Comparison of ENCODE assay signal across 1 cellular context in the genomic region with DNA sequence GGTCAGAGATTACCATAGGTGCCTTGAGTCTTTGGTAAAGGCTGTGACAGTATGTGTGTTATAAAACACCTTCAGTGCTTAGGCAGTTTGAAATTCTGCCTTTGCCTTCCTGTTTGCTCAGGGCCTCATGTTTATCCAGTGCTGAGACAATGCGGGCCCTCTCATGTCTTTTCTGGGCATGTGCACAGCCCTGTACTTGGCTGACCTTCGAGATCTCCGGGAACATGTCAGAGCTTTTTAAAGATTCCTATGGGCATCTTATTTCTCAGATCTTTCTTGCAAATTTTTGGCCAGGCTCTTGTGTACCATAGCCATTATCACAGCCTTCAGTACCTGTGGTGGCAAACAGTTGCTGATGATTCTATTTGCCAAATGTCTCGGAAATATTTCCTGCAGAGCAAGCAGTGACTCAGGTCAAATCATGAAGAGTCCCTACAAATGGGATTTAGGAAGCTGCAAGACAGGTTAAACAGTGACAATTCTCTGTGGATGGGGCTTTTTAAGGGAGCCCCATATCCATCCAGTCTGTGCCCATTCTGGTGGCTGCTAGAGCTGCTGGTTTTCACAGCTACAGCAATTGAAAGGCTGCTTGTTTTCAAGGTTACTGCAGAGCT.
TF ChIP-seq lines count a peak whose summit lies in the region.

No MANE protein-coding gene starts in this region.

TF ChIP-seq in HepG2, 621 proteins besides CTCF, POLR2A, EP300 and RAD21 (continued from another document and continues in another):
- TF ChIP-seq, protein P1, sequence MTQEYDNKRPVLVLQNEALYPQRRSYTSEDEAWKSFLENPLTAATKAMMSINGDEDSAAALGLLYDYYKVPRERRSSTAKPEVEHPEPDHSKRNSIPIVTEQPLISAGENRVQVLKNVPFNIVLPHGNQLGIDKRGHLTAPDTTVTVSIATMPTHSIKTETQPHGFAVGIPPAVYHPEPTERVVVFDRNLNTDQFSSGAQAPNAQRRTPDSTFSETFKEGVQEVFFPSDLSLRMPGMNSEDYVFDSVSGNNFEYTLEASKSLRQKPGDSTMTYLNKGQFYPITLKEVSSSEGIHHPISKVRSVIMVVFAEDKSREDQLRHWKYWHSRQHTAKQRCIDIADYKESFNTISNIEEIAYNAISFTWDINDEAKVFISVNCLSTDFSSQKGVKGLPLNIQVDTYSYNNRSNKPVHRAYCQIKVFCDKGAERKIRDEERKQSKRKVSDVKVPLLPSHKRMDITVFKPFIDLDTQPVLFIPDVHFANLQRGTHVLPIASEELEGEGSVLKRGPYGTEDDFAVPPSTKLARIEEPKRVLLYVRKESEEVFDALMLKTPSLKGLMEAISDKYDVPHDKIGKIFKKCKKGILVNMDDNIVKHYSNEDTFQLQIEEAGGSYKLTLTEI (CRISPR knock-in tag; conservative IDR thresholded peaks at IDR 0.05): no peak
- TF ChIP-seq ZNF337 (CRISPR knock-in tag; IDR thresholded peaks at IDR 0.05; ENCODE audit: borderline replicate concordance, low read depth) (no peak), TOPORS (CRISPR knock-in tag; IDR thresholded peaks at IDR 0.05) (no peak), ZNF326 (CRISPR knock-in tag; IDR thresholded peaks at IDR 0.05; ENCODE audit: borderline replicate concordance) (no peak), DMAP1 (CRISPR knock-in tag; IDR thresholded peaks at IDR 0.05) (peak; percentile 83), ZNF230 (CRISPR knock-in tag; IDR thresholded peaks at IDR 0.05) (no peak), TERF1 (CRISPR knock-in tag; IDR thresholded peaks at IDR 0.05) (no peak), BCL6 (CRISPR knock-in tag; IDR thresholded peaks at IDR 0.05) (peak; percentile 58; the same call in 1 of the 2 replicates), ZNF609 (CRISPR knock-in tag; IDR thresholded peaks at IDR 0.05; ENCODE audit: borderline replicate concordance) (no peak), ZNF674 (CRISPR knock-in tag; IDR thresholded peaks at IDR 0.05; ENCODE audit: low read depth) (no peak), ZNF205 (CRISPR knock-in tag; IDR thresholded peaks at IDR 0.05) (peak; percentile 67; the same call in 1 of the 2 replicates), TMF1 (CRISPR knock-in tag; IDR thresholded peaks at IDR 0.05; ENCODE audit: low read depth) (no peak), RXRA (CRISPR knock-in tag; IDR thresholded peaks at IDR 0.05) (no peak; the same call in 1 of the 2 replicates), CCAR2 (optimal IDR thresholded peaks at IDR 0.05; ENCODE audit: low read depth, low read length) (no peak), ZNF296 (CRISPR knock-in tag; conservative IDR thresholded peaks at IDR 0.05) (no peak), TAF1 (CRISPR knock-in tag; IDR thresholded peaks at IDR 0.05) (no peak), SMARCC2 (IDR thresholded peaks at IDR 0.05) (no peak), HDAC1 (CRISPR knock-in tag; IDR thresholded peaks at IDR 0.05) (peak; percentile 49; the same call in 1 of the 2 replicates), RBFOX2 (IDR thresholded peaks at IDR 0.05; ENCODE audit: low read depth, low read length) (no peak), ZNF761 (CRISPR knock-in tag; conservative IDR thresholded peaks at IDR 0.05) (no peak), ZNF234 (CRISPR knock-in tag; conservative IDR thresholded peaks at IDR 0.05) (no peak), ZEB1 (IDR thresholded peaks at IDR 0.05; ENCODE audit: insufficient replicate concordance, low read depth) (no peak), MED13 (CRISPR knock-in tag; IDR thresholded peaks at IDR 0.05) (no peak), ZNF75D (CRISPR knock-in tag; IDR thresholded peaks at IDR 0.05; ENCODE audit: borderline replicate concordance) (no peak), CREB1 (IDR thresholded peaks at IDR 0.05) (no peak), CREB1 (CRISPR knock-in tag; IDR thresholded peaks at IDR 0.05) (peak; percentile 61; the same call in 1 of the 2 replicates), MLLT10 (CRISPR knock-in tag; IDR thresholded peaks at IDR 0.05) (no peak), MAFK (conservative IDR thresholded peaks at IDR 0.05 in 1 of 2, IDR thresholded peaks at IDR 0.05 in 1 of 2; ENCODE audit: low read length in 2 of 2) (no peak), ZNF549 (CRISPR knock-in tag; IDR thresholded peaks at IDR 0.05) (no peak), ARNTL (CRISPR knock-in tag; IDR thresholded peaks at IDR 0.05) (no peak), ZNF124 (CRISPR knock-in tag; IDR thresholded peaks at IDR 0.05) (peak; percentile 83), PRMT3 (CRISPR knock-in tag; IDR thresholded peaks at IDR 0.05; ENCODE audit: borderline replicate concordance, low read depth) (no peak), ZNF883 (CRISPR knock-in tag; IDR thresholded peaks at IDR 0.05; ENCODE audit: not compliant biosample characterization) (no peak), KDM2A (CRISPR knock-in tag; IDR thresholded peaks at IDR 0.05; ENCODE audit: borderline replicate concordance, low read depth) (peak; percentile 42; the same call in 1 of the 2 replicates), MTA3 (CRISPR knock-in tag; IDR thresholded peaks at IDR 0.05) (no peak), KLF9 (CRISPR knock-in tag; IDR thresholded peaks at IDR 0.05; ENCODE audit: low read depth) (no peak; the same call in 1 of the 2 replicates), ZNF557 (CRISPR knock-in tag; IDR thresholded peaks at IDR 0.05) (no peak), ZNF777 (CRISPR knock-in tag; IDR thresholded peaks at IDR 0.05) (no peak), FOXA3 (CRISPR knock-in tag; IDR thresholded peaks at IDR 0.05) (peak; percentile 91), SMAD9 (CRISPR knock-in tag; IDR thresholded peaks at IDR 0.05) (no peak)
- TF ChIP-seq, protein P2, sequence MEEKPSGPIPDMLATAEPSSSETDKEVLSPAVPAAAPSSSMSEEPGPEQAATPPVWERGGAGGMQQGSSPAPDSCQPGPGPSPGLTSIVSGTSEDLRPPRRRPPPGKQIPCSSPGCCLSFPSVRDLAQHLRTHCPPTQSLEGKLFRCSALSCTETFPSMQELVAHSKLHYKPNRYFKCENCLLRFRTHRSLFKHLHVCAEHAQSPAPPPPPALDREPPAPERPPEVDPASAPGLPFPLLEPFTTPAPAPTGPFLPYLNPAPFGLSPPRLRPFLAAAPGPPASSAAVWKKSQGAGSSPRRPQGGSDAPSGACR (CRISPR knock-in tag; IDR thresholded peaks at IDR 0.05): 0 out of 2 replicates have a peak, but pooled peaks have one; percentile 49
- TF ChIP-seq, protein P3, sequence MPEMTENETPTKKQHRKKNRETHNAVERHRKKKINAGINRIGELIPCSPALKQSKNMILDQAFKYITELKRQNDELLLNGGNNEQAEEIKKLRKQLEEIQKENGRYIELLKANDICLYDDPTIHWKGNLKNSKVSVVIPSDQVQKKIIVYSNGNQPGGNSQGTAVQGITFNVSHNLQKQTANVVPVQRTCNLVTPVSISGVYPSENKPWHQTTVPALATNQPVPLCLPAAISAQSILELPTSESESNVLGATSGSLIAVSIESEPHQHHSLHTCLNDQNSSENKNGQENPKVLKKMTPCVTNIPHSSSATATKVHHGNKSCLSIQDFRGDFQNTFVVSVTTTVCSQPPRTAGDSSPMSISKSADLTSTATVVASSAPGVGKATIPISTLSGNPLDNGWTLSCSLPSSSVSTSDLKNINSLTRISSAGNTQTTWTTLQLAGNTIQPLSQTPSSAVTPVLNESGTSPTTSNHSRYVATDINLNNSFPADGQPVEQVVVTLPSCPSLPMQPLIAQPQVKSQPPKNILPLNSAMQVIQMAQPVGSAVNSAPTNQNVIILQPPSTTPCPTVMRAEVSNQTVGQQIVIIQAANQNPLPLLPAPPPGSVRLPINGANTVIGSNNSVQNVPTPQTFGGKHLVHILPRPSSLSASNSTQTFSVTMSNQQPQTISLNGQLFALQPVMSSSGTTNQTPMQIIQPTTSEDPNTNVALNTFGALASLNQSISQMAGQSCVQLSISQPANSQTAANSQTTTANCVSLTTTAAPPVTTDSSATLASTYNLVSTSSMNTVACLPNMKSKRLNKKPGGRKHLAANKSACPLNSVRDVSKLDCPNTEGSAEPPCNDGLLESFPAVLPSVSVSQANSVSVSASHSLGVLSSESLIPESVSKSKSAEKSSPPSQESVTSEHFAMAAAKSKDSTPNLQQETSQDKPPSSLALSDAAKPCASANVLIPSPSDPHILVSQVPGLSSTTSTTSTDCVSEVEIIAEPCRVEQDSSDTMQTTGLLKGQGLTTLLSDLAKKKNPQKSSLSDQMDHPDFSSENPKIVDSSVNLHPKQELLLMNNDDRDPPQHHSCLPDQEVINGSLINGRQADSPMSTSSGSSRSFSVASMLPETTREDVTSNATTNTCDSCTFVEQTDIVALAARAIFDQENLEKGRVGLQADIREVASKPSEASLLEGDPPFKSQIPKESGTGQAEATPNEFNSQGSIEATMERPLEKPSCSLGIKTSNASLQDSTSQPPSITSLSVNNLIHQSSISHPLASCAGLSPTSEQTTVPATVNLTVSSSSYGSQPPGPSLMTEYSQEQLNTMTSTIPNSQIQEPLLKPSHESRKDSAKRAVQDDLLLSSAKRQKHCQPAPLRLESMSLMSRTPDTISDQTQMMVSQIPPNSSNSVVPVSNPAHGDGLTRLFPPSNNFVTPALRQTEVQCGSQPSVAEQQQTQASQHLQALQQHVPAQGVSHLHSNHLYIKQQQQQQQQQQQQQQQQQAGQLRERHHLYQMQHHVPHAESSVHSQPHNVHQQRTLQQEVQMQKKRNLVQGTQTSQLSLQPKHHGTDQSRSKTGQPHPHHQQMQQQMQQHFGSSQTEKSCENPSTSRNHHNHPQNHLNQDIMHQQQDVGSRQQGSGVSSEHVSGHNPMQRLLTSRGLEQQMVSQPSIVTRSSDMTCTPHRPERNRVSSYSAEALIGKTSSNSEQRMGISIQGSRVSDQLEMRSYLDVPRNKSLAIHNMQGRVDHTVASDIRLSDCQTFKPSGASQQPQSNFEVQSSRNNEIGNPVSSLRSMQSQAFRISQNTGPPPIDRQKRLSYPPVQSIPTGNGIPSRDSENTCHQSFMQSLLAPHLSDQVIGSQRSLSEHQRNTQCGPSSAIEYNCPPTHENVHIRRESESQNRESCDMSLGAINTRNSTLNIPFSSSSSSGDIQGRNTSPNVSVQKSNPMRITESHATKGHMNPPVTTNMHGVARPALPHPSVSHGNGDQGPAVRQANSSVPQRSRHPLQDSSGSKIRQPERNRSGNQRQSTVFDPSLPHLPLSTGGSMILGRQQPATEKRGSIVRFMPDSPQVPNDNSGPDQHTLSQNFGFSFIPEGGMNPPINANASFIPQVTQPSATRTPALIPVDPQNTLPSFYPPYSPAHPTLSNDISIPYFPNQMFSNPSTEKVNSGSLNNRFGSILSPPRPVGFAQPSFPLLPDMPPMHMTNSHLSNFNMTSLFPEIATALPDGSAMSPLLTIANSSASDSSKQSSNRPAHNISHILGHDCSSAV (CRISPR knock-in tag; IDR thresholded peaks at IDR 0.05; ENCODE audit: borderline replicate concordance): no peak
- TF ChIP-seq, protein P4, sequence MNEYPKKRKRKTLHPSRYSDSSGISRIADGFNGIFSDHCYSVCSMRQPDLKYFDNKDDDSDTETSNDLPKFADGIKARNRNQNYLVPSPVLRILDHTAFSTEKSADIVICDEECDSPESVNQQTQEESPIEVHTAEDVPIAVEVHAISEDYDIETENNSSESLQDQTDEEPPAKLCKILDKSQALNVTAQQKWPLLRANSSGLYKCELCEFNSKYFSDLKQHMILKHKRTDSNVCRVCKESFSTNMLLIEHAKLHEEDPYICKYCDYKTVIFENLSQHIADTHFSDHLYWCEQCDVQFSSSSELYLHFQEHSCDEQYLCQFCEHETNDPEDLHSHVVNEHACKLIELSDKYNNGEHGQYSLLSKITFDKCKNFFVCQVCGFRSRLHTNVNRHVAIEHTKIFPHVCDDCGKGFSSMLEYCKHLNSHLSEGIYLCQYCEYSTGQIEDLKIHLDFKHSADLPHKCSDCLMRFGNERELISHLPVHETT (CRISPR knock-in tag; conservative IDR thresholded peaks at IDR 0.05): no peak
- TF ChIP-seq, protein P5, sequence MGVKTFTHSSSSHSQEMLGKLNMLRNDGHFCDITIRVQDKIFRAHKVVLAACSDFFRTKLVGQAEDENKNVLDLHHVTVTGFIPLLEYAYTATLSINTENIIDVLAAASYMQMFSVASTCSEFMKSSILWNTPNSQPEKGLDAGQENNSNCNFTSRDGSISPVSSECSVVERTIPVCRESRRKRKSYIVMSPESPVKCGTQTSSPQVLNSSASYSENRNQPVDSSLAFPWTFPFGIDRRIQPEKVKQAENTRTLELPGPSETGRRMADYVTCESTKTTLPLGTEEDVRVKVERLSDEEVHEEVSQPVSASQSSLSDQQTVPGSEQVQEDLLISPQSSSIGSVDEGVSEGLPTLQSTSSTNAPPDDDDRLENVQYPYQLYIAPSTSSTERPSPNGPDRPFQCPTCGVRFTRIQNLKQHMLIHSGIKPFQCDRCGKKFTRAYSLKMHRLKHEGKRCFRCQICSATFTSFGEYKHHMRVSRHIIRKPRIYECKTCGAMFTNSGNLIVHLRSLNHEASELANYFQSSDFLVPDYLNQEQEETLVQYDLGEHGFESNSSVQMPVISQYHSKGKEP (CRISPR knock-in tag; IDR thresholded peaks at IDR 0.05): no peak
